Comparison of ENCODE assay signal across 19 cellular contexts in genomic region chr7:19390795-19391194, GRCh38.
A peak's percentile ranks its signal among the peaks of the same experiment; 100 is the strongest.
DNase-seq lines count a peak whose midpoint lies in the region; ATAC-seq and TF ChIP-seq lines count a peak whose summit lies in the region.
"Had no signal": no experiment of that assay in that cellular context is flagged by ENCODE, and none has a peak within 500 bp of the region (broad histone marks: within the 10 kb centered on the region; RNA-seq: fewer than 3 reads in every experiment).

No MANE protein-coding gene starts in this region.

- H3K27ac Mint-ChIP-seq in progenitor cell of endocrine pancreas = peak overlapping the region; percentile 78
- H3K27ac Mint-ChIP-seq: CD8-positive, alpha-beta T cell; IgD-negative memory B cell; T-helper 1 cell treated with Interleukin-12 subunit alpha and Interleukin-12 subunit beta and Interleukin-4 antibody, amounts not matched to agents 30 μg/mL and 1 μg/mL, for 36 hours had no signal

- no peak overlapping the region for H3K4me3 Mint-ChIP-seq in progenitor cell of endocrine pancreas (ENCODE audit: low read depth)
- H3K4me3 Mint-ChIP-seq: CD8-positive, alpha-beta T cell; IgD-negative memory B cell; T-helper 1 cell treated with Interleukin-12 subunit alpha and Interleukin-12 subunit beta and Interleukin-4 antibody, amounts not matched to agents 30 μg/mL and 1 μg/mL, for 36 hours had no signal

- H3K4me1 Mint-ChIP-seq in progenitor cell of endocrine pancreas (ENCODE audit: low read depth) = peaks cover 10% of the 10 kb centered on the region
- H3K4me1 Mint-ChIP-seq: IgD-negative memory B cell had no signal

- ATAC-seq in HG02759 (IDR thresholded peaks at IDR 0.05; ENCODE audit: unreplicated experiment) (no peak), GM18517 (IDR thresholded peaks at IDR 0.05; ENCODE audit: unreplicated experiment) (no peak)
- ATAC-seq: CD8-positive, alpha-beta T cell; PC-3 had no signal

- DNase-seq in H4 (ENCODE audit: low spot score) (peak; percentile 53), NCI-H146 (lab: John Stamatoyannopoulos, UW) (peak; percentile 50), SHP77 treated with DMSO at 0.1 percent for 48 hours (lab: John Stamatoyannopoulos, UW) (peak; percentile 69), progenitor cell of endocrine pancreas (ENCODE audit: low spot score, unreplicated experiment) (no peak), T-helper 9 cell (no peak)
- DNase-seq: CD8-positive, alpha-beta T cell; DND-41; HCEC 1CT; Karpas-422; NCI-H1092 treated with DMSO at 0.1 percent for 48 hours; NCI-H1930; NCI-H226; NCI-H82; PC-3; SJCRH30 had no signal

- H3K36me3 Mint-ChIP-seq in progenitor cell of endocrine pancreas (ENCODE audit: insufficient read depth) = peaks cover 4% of the 10 kb centered on the region
- H3K36me3 Mint-ChIP-seq: CD8-positive, alpha-beta T cell had no signal

- no peaks in the 10 kb centered on the region for H3K27me3 Mint-ChIP-seq in progenitor cell of endocrine pancreas

- H3K9me3 Mint-ChIP-seq in progenitor cell of endocrine pancreas (ENCODE audit: low read depth) = peaks cover 4% of the 10 kb centered on the region
- H3K9me3 Mint-ChIP-seq: T-helper 1 cell treated with Interleukin-12 subunit alpha and Interleukin-12 subunit beta and Interleukin-4 antibody, amounts not matched to agents 30 μg/mL and 1 μg/mL, for 36 hours had no signal

- TF ChIP-seq CTCF in progenitor cell of endocrine pancreas (IDR thresholded peaks at IDR 0.05; ENCODE audit: unreplicated experiment) = no peak

Comparison
In these comparisons a context has a peak if more than half of its experiments do, and no peak if none do; other contexts are left out.
1. DNase-seq: peak in H4 (single experiment), NCI-H146 (single experiment) and SHP77 treated with DMSO at 0.1 percent for 48 hours (single experiment); none in progenitor cell of endocrine pancreas (single experiment) and T-helper 9 cell (single experiment).